1 cellular context compared by ENCODE assay signal in genomic region chr6:34553146-34553545, GRCh38.
TF ChIP-seq lines count a peak whose summit lies in the region.

No MANE protein-coding gene starts in this region.

TF ChIP-seq in A549, 52 proteins besides CTCF, POLR2A, EP300 and RAD21 (continued from another document):
- no peak for TF ChIP-seq HMGXB4 (CRISPR knock-in tag; IDR thresholded peaks at IDR 0.05; ENCODE audit: borderline replicate concordance)
- no peak for TF ChIP-seq CEBPB (IDR thresholded peaks at IDR 0.05)
- no peak for TF ChIP-seq SREBF2 (IDR thresholded peaks at IDR 0.05)
- TF ChIP-seq USF2 (IDR thresholded peaks at IDR 0.05) = no peak
- TF ChIP-seq RARB (CRISPR knock-in tag; IDR thresholded peaks at IDR 0.05) = no peak
TF ChIP-seq in A549: peak in this region for 0.
